In the genomic region with DNA sequence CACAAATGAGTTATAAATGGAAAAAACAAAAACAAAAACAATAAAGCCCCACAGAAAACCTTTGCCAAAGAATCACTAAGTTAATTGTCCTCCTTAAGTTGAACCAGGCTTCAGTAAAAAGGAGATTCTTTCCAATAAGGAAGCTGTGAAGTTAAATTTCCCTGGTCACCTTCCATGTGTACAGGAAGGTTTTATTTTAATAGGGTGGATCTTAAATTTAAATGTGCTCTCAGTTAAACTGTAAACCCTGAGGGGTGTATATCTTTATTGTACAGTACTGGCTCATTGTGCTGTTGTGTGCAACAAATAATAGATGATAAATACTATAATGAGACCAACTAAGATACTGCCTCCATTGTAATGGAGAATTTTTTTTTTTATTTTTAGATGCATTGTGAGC, we compare ENCODE assay signal across 28 cellular contexts.
"Had no signal": no experiment of that assay in that cellular context is flagged by ENCODE, and none has a peak within 500 bp of the region (broad histone marks: within the 10 kb centered on the region; RNA-seq: fewer than 3 reads in every experiment).

No MANE protein-coding gene starts in this region.

- H3K27ac ChIP-seq: colonic mucosa, coronary artery, dorsolateral prefrontal cortex, epithelial cell of prostate, esophagus muscularis mucosa, esophagus squamous epithelium, foreskin keratinocyte, gastrocnemius medialis, gastroesophageal sphincter, heart left ventricle, heart right ventricle had no signal

- H3K36me3 ChIP-seq: colonic mucosa, esophagus muscularis mucosa, esophagus squamous epithelium, gastrocnemius medialis, gastroesophageal sphincter, heart left ventricle, heart right ventricle had no signal

- H3K4me3 ChIP-seq: colonic mucosa, coronary artery, dorsolateral prefrontal cortex, esophagus muscularis mucosa, esophagus squamous epithelium, gastrocnemius medialis, gastroesophageal sphincter, heart left ventricle, heart right ventricle had no signal

- H3K27me3 ChIP-seq: colonic mucosa, dorsolateral prefrontal cortex, esophagus muscularis mucosa, esophagus squamous epithelium, foreskin keratinocyte, gastrocnemius medialis, gastroesophageal sphincter, heart right ventricle had no signal

- DNase-seq: colonic mucosa; cortex of kidney; dermis blood vessel endothelial cell; dorsolateral prefrontal cortex; effector CD4-positive, alpha-beta T cell; effector CD8-positive, alpha-beta T cell; effector memory CD4-positive, alpha-beta T cell; effector memory CD8-positive, alpha-beta T cell; endodermal cell; erythroblast; esophagus squamous epithelium; foreskin fibroblast; foreskin keratinocyte; foreskin melanocyte; gastrocnemius medialis; glutamatergic neuron; head of caudate nucleus; heart left ventricle; heart right ventricle had no signal

- H3K9me3 Mint-ChIP-seq: dendritic cell treated with granulocyte-macrophage colony-stimulating factor and Interleukin-4, amounts not matched to agents 40 ng/mL and 50 ng/mL, for 4 days; effector memory CD8-positive, alpha-beta T cell; endodermal cell had no signal

- H3K4me3 Mint-ChIP-seq: dendritic cell treated with granulocyte-macrophage colony-stimulating factor and Interleukin-4, amounts not matched to agents 40 ng/mL and 50 ng/mL, for 4 days; effector memory CD8-positive, alpha-beta T cell; endodermal cell had no signal

- H3K27me3 Mint-ChIP-seq: dendritic cell treated with granulocyte-macrophage colony-stimulating factor and Interleukin-4, amounts not matched to agents 40 ng/mL and 50 ng/mL, for 4 days had no signal

- H3K4me1 Mint-ChIP-seq: endodermal cell had no signal

- H3K4me1 ChIP-seq: colonic mucosa, esophagus muscularis mucosa, esophagus squamous epithelium, foreskin keratinocyte, gastrocnemius medialis, gastroesophageal sphincter, heart left ventricle, heart right ventricle had no signal

- FAIRE-seq: colon, endothelial cell of umbilical vein, frontal cortex had no signal

- ATAC-seq: effector memory CD8-positive, alpha-beta T cell; esophagus mucosa; foreskin keratinocyte; gastrocnemius medialis; gastroesophageal sphincter; heart left ventricle; heart right ventricle had no signal

- H3K27ac Mint-ChIP-seq: dendritic cell treated with granulocyte-macrophage colony-stimulating factor and Interleukin-4, amounts not matched to agents 40 ng/mL and 50 ng/mL, for 4 days; effector memory CD8-positive, alpha-beta T cell; endodermal cell had no signal

- H3K9me3 ChIP-seq: colonic mucosa, esophagus muscularis mucosa, esophagus squamous epithelium, gastrocnemius medialis, gastroesophageal sphincter, heart left ventricle, heart right ventricle had no signal
